ENCODE assay signal across 20 cellular contexts in the genomic region with DNA sequence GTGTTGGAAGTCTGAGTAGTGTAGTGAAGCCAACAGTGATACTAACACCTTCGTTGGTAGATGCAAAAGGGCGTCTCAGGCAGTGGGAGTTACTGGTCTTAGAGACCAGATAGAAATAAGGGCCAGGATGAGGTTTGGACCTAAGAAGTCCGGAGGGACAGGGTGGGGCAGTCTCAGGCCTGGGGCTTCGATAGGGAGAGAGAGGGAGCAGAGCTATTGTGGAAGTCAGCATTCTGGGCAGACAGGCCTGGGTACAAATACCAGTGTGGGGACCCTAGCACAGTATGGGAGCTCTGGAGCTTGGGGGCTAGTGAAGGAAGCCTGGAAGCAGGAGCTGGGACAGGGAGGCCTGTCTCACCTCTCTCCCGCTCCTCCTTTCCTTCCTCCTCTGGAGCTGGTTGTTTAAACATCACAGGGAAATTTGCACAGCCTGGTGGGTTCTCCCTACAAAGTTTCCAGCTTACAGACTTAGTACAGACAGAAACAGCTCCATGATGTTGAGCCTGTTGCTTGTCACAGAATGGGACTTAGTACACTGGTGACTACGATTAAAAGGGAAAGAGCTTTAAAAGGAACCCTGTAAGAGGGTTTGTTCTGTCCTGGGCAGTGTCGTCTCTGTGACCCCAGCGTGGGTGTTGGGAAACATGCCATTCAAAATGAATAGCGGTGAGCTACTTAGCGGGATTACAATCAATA.
"Had no signal": no experiment of that assay in that cellular context is flagged by ENCODE, and none has a peak within 500 bp of the region (broad histone marks: within the 10 kb centered on the region; RNA-seq: fewer than 3 reads in every experiment).

No MANE protein-coding gene starts in this region.

- H3K4me1 Mint-ChIP-seq: activated B cell treated with CpG ODN at 0.5 μM for 24 hours, natural killer cell had no signal

- H3K27ac Mint-ChIP-seq: activated B cell treated with CpG ODN at 0.5 μM for 24 hours; activated CD4-positive, alpha-beta memory T cell treated with anti-CD3 and anti-CD28 coated beads for 36 hours; activated T-helper 1 cell treated with anti-CD3 and anti-CD28 coated beads, Interleukin-12 subunit alpha, Interleukin-12 subunit beta, Interleukin-2, Interleukin-4 antibody, amounts not matched to agents 30 ng/mL and 10 ng/mL and 1 ng/mL, durations not matched to agents 14 hours and 24 hours and 36 hours; natural killer cell; T-helper 2 cell treated with Interferon-gamma antibody and Interleukin-4, amounts not matched to agents 5 μg/mL and 100 μg/mL, for 36 hours; type B pancreatic cell had no signal

- H3K4me3 ChIP-seq: body of pancreas, gastroesophageal sphincter, lower lobe of right lung had no signal

- H3K36me3 ChIP-seq: gastroesophageal sphincter, lower lobe of right lung had no signal

- H3K27ac ChIP-seq: body of pancreas, lower lobe of right lung had no signal

- ATAC-seq: activated naive CD4-positive, alpha-beta T cell treated with anti-CD3 and anti-CD28 coated beads, Interleukin-2, amount 50 U/mL, for 72 hours; body of pancreas; gastroesophageal sphincter; lower lobe of right lung; natural killer cell had no signal

- H3K36me3 Mint-ChIP-seq: activated CD4-positive, alpha-beta memory T cell treated with anti-CD3 and anti-CD28 coated beads for 36 hours; activated naive CD4-positive, alpha-beta T cell treated with anti-CD3 and anti-CD28 coated beads, Interleukin-2, amount 50 U/mL, for 72 hours; natural killer cell; type B pancreatic cell had no signal

- H3K9me3 Mint-ChIP-seq: activated B cell treated with CpG ODN at 0.5 μM for 24 hours; activated CD4-positive, alpha-beta memory T cell treated with anti-CD3 and anti-CD28 coated beads for 36 hours; activated naive CD4-positive, alpha-beta T cell treated with anti-CD3 and anti-CD28 coated beads, Interleukin-2, amount 50 U/mL, for 72 hours; activated T-helper 1 cell treated with anti-CD3 and anti-CD28 coated beads, Interleukin-12 subunit alpha, Interleukin-12 subunit beta, Interleukin-2, Interleukin-4 antibody, amounts not matched to agents 30 ng/mL and 10 ng/mL and 1 ng/mL, durations not matched to agents 14 hours and 24 hours and 36 hours; natural killer cell; T-helper 2 cell treated with Interferon-gamma antibody and Interleukin-4, amounts not matched to agents 5 μg/mL and 100 μg/mL, for 36 hours; type B pancreatic cell had no signal

- H3K4me1 ChIP-seq: body of pancreas had no signal

- H3K27me3 ChIP-seq: body of pancreas, gastroesophageal sphincter had no signal

- H3K9me3 ChIP-seq: body of pancreas, gastroesophageal sphincter, lower lobe of right lung had no signal

- DNase-seq: activated B cell treated with CpG ODN at 0.5 μM for 24 hours; activated CD4-positive, alpha-beta memory T cell treated with anti-CD3 and anti-CD28 coated beads for 36 hours; activated CD4-positive, alpha-beta T cell treated with anti-CD3 and anti-CD28 coated beads for 4 hours; activated gamma-delta T cell treated with Interleukin-2 at 50 U/mL for 16 hours; activated T-cell treated with anti-CD3 and anti-CD28 coated beads for 4 hours; body of pancreas; central memory CD4-positive, alpha-beta T cell; lower lobe of right lung; natural killer cell; nucleus accumbens; retina; stimulated activated CD4-positive, alpha-beta T cell treated with anti-CD3 and anti-CD28 coated beads, Interleukin-12 subunit alpha, Interleukin-12 subunit beta, amount 100 ng/mL, for 4 hours; stimulated activated CD4-positive, alpha-beta T cell treated with anti-CD3 and anti-CD28 coated beads, Interleukin-1b, Interleukin-23, amount 100 ng/mL, for 48 hours; stimulated activated CD8-positive, alpha-beta memory T cell treated with anti-CD3 and anti-CD28 coated beads, Interleukin-4, amount 100 ng/mL, for 48 hours; stimulated activated naive CD4-positive, alpha-beta T cell had no signal

- H3K4me3 Mint-ChIP-seq: activated B cell treated with CpG ODN at 0.5 μM for 24 hours; activated CD4-positive, alpha-beta memory T cell treated with anti-CD3 and anti-CD28 coated beads for 36 hours; activated T-helper 1 cell treated with anti-CD3 and anti-CD28 coated beads, Interleukin-12 subunit alpha, Interleukin-12 subunit beta, Interleukin-2, Interleukin-4 antibody, amounts not matched to agents 30 ng/mL and 10 ng/mL and 1 ng/mL, durations not matched to agents 14 hours and 24 hours and 36 hours; natural killer cell; T-helper 2 cell treated with Interferon-gamma antibody and Interleukin-4, amounts not matched to agents 5 μg/mL and 100 μg/mL, for 36 hours; type B pancreatic cell had no signal
